Comparison of ENCODE assay signal across 12 cellular contexts in the genomic region with DNA sequence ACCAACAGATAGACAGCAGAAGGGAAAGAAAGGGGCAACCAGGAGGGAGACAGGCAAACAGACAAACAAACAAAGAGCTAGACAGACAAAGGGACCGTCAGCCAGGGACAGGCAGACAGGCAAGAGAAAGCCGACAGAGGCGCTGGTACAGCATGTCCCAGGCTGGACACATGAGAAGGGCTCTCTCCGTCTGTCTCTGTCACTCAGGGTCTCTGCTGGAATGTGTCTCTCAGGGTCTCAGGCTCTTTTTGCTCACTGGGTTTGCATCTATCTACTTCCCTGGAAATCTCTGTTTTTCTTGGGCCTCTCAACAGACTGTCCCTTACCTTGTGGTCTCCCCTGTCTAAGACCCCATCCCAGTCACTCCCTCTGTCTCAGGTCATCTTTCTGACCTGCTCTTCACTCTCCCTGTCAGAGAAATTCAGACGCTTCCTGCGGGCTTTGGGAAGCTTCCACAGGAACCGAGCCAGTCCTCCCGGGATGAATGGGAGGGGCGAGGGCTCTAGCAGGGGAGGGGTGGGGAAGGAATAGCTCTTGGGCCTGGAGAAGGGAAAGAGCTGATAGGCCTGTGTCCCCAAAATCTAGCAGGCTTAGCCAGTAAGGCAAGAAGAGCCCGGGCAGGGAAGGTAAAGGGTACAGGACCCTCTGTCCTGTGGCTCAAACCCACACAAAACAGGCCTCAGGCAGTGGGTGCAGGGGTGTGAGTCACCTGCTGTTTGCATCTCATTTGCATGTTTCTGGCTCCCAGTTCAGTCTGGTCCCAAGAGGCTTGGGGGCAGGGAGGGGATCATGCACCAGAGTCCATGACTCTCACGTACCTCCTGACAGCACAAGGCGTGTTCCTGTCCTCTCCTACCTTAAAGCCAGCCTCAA. TPM values are rescaled to one million over a fixed set of nuclear protein-coding genes. Genes with fewer than 3 reads are reported as not detected.
DNase-seq lines count a peak whose midpoint lies in the region; ATAC-seq, FAIRE-seq and TF ChIP-seq lines count a peak whose summit lies in the region.
"Had no signal": no experiment of that assay in that cellular context is flagged by ENCODE, and none has a peak within 500 bp of the region (broad histone marks: within the 10 kb centered on the region; RNA-seq: fewer than 3 reads in every experiment).

No MANE protein-coding gene starts in this region.

- TF ChIP-seq POLR2A in H54 (IDR thresholded peaks at IDR 0.05; ENCODE audit: low read depth, low read length) = no peak
- no peak for TF ChIP-seq POLR2A in GM12892 (IDR thresholded peaks at IDR 0.05; ENCODE audit: low read depth, low read length)

- H3K36me3 ChIP-seq in PC-3 (ENCODE audit: low read depth, low read length) = no peaks in the 10 kb centered on the region

- H3K4me2 ChIP-seq in PC-3 (ENCODE audit: low read length) = peak overlapping the region; percentile 53

- H3K79me2 ChIP-seq in PC-3 (ENCODE audit: low read length) = no peaks in the 10 kb centered on the region

- POLR2A ChIA-PET in PC-3 (lab: Charles Lee; ENCODE audit: unreplicated experiment) = no interaction called here

- no peak for FAIRE-seq in H54 (lab: Jason Lieb, UNC)
- no peak for FAIRE-seq in GM12892 (lab: Jason Lieb, UNC)

- no peak overlapping the region for H3K9ac ChIP-seq in PC-3 (ENCODE audit: low read length)

- no peak overlapping the region for H3K27ac ChIP-seq in PC-3 (ENCODE audit: low read length)

- DNase-seq in AG20443 (ENCODE audit: low spot score) = peak; percentile 28
- DNase-seq in H54 (ENCODE audit: insufficient read length, low spot score) = peak; percentile 47
- peak; percentile 41 for DNase-seq in PC-3
- DNase-seq in islet precursor cell = peak; percentile 74
- no peak for DNase-seq in GM12892 (ENCODE audit: insufficient read length)
- no peak for DNase-seq in SIG-M5 treated with dmso at 0.1 percent for 504 hours (lab: John Stamatoyannopoulos, UW; ENCODE audit: unreplicated experiment)
- no peak for DNase-seq in activated CD4-positive, alpha-beta T cell treated with anti-CD3 and anti-CD28 coated beads for 48 hours
- no peak for DNase-seq in activated T-cell treated with anti-CD3 and anti-CD28 coated beads for 4 hours
- DNase-seq: activated CD4-positive, alpha-beta T cell treated with anti-CD3 and anti-CD28 coated beads, Interleukin-2, amount 10 ng/mL, durations not matched to agents 7 days and 5 days; activated naive CD4-positive, alpha-beta T cell treated with anti-CD3 and anti-CD28 coated beads, Interleukin-2, amount 10 ng/mL, durations not matched to agents 7 days and 5 days; NCI-H1694; SHP77 had no signal

- peak overlapping the region; percentile 39 for H2AFZ ChIP-seq in PC-3 (ENCODE audit: low read length)

- BruUV-seq in PC-3 (replicated peaks; lab: Mats Ljungman, UMichigan) = no TSS peak

- TF ChIP-seq CTCF in PC-3 (conservative IDR thresholded peaks at IDR 0.05; ENCODE audit: low read depth, low read length) = no peak

- no peaks in the 10 kb centered on the region for H4K20me1 ChIP-seq in PC-3 (ENCODE audit: low read length)

- no peaks in the 10 kb centered on the region for H3K9me3 ChIP-seq in PC-3 (ENCODE audit: low read length)

- H3F3A ChIP-seq in PC-3 (ENCODE audit: low read length, unreplicated experiment) = no peaks in the 10 kb centered on the region

- H3K4me1 ChIP-seq in PC-3 (ENCODE audit: insufficient read depth, low read length) = peaks cover 8% of the 10 kb centered on the region

- ATAC-seq in PC-3 = peak; percentile 50

- H3K9me2 ChIP-seq in PC-3 (replicated peaks; ENCODE audit: low read length) = no peaks in the 10 kb centered on the region

- CTCF ChIA-PET in PC-3 (lab: Charles Lee) = interaction anchor here (0.6 kb wide), 2 partner anchors 10 to 169 kb away, joined by 4 to 9 read pairs; a partner anchor contains a TSS

- intact Hi-C loops in PC-3 (cut with micrococcal nuclease) = no loop called here

- H3K4me3 ChIP-seq in PC-3 (ENCODE audit: low read length) = no peak overlapping the region

- H3K27me3 ChIP-seq in PC-3 (ENCODE audit: low read length) = no peaks in the 10 kb centered on the region

RNA-seq across cellular contexts. Expression of a gene that starts 8.5 kb away (rescaled TPM):
- 69.8 and 93.5 TPM in 2 replicates for total RNA-seq in PC-3 (2014; rRNA removed)
- polyA plus RNA-seq in GM12892 (2012; ENCODE audit: missing spikeins) = 29.7 TPM

Comparison
In these comparisons a context has a peak if more than half of its experiments do, and no peak if none do; other contexts are left out.
1. DNase-seq: peak in AG20443 (single experiment), H54 (single experiment), PC-3 (single experiment) and islet precursor cell (single experiment); none in GM12892 (single experiment), SIG-M5 treated with dmso at 0.1 percent for 504 hours (single experiment), activated CD4-positive, alpha-beta T cell treated with anti-CD3 and anti-CD28 coated beads for 48 hours (single experiment) and activated T-cell treated with anti-CD3 and anti-CD28 coated beads for 4 hours (single experiment).